1 cellular context compared by ENCODE assay signal in the genomic region with DNA sequence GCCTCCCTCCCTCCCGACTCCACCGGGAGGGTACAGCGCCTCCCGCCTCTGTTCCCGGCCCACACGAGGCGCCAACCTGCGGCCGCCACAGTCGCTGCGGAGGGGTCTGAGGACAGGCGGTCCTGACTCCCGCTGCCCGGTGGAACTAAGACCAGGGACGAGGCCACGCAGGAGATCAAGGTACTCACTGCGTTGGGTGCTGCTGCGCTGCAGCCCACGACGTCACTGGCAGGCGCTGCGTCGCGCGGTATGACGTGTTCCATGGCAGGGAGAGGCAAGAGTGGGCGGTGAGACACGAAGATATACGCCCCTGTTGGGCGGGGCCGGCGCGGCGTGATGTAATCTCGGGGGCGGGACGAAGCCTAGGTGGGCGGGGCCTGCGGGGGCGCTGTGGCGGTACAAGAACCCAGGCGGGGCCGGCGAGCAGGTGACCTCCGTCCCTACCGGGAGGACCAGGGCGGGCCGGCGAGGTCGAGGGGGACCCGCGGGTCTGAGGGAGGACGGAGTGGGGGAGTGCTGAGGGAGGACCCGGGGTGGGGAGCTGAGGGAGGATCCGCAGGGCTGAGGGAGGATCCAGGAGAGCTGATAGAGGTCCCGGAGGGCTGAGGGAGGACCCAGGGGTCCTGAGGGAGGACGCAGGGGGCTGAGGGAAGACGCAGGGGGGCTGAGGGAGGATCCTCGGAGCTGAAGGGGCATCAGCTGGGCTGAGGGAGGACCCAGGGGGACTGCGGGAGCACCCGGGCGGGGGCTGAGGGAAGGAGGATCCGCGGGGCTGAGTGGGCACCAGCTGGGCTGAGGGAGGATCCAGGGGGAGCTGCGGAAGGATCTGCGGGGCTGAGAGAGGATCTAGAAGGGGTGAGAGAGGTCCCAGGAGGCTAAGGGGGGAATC.
TF ChIP-seq lines count a peak whose summit lies in the region.

A gene (minus strand): TSS at position 227 of the 889 bp plus-strand sequence. CDS start 1,039 bp downstream, outside the sequence.

TF ChIP-seq in K562, 482 proteins besides CTCF, POLR2A, EP300 and RAD21 (continued from another document and continues in another):
- TF ChIP-seq, protein P1, sequence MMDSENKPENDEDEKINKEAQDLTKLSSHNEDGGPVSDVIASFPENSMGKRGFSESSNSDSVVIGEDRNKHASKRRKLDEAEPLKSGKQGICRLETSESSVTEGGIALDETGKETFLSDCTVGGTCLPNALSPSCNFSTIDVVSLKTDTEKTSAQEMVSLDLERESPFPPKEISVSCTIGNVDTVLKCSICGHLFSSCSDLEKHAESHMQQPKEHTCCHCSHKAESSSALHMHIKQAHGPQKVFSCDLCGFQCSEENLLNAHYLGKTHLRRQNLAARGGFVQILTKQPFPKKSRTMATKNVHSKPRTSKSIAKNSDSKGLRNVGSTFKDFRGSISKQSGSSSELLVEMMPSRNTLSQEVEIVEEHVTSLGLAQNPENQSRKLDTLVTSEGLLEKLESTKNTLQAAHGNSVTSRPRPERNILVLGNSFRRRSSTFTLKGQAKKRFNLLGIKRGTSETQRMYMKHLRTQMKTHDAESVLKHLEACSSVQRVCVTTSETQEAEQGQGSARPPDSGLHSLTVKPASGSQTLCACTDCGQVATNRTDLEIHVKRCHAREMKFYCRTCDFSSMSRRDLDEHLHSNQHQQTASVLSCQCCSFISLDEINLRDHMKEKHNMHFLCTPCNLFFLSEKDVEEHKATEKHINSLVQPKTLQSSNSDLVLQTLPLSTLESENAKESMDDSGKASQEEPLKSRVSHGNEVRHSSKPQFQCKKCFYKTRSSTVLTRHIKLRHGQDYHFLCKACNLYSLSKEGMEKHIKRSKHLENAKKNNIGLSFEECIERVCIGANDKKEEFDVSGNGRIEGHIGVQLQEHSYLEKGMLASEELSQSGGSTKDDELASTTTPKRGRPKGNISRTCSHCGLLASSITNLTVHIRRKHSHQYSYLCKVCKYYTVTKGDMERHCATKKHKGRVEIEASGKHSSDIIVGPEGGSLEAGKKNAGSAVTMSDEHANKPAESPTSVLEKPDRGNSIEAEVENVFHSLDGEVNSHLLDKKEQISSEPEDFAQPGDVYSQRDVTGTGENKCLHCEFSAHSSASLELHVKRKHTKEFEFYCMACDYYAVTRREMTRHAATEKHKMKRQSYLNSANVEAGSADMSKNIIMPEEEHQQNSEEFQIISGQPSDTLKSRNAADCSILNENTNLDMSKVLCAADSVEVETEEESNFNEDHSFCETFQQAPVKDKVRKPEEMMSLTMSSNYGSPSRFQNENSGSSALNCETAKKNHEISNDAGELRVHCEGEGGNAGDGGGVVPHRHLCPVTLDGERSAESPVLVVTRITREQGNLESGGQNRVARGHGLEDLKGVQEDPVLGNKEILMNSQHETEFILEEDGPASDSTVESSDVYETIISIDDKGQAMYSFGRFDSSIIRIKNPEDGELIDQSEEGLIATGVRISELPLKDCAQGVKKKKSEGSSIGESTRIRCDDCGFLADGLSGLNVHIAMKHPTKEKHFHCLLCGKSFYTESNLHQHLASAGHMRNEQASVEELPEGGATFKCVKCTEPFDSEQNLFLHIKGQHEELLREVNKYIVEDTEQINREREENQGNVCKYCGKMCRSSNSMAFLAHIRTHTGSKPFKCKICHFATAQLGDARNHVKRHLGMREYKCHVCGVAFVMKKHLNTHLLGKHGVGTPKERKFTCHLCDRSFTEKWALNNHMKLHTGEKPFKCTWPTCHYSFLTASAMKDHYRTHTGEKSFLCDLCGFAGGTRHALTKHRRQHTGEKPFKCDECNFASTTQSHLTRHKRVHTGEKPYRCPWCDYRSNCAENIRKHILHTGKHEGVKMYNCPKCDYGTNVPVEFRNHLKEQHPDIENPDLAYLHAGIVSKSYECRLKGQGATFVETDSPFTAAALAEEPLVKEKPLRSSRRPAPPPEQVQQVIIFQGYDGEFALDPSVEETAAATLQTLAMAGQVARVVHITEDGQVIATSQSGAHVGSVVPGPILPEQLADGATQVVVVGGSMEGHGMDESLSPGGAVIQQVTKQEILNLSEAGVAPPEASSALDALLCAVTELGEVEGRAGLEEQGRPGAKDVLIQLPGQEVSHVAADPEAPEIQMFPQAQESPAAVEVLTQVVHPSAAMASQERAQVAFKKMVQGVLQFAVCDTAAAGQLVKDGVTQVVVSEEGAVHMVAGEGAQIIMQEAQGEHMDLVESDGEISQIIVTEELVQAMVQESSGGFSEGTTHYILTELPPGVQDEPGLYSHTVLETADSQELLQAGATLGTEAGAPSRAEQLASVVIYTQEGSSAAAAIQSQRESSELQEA (IDR thresholded peaks at IDR 0.05; ENCODE audit: low read depth): no peak
- TF ChIP-seq HNRNPLL (IDR thresholded peaks at IDR 0.05; ENCODE audit: low read depth, low read length, poor library complexity, severe bottlenecking) (peak; percentile 32), HDAC6 (IDR thresholded peaks at IDR 0.05; ENCODE audit: low read depth, low read length) (no peak), RBM22 (IDR thresholded peaks at IDR 0.05; ENCODE audit: low read depth, low read length, poor library complexity, severe bottlenecking) (peak; percentile 52), U2AF2 (optimal IDR thresholded peaks at IDR 0.05; ENCODE audit: low read depth, low read length) (no peak), ZNF584 (CRISPR knock-in tag; IDR thresholded peaks at IDR 0.05; ENCODE audit: low read depth) (no peak), SNRNP70 (optimal IDR thresholded peaks at IDR 0.05; ENCODE audit: low read depth, low read length) (no peak), ETV1 (tag; conservative IDR thresholded peaks at IDR 0.05; ENCODE audit: low read depth) (no peak), RCOR1 (IDR thresholded peaks at IDR 0.05; ENCODE audit: borderline replicate concordance in 1 of 2, low read depth in 2 of 2, low read length in 2 of 2) (peak; percentile 14 to 35; a peak in 2 of 4 replicates), BHLHE40 (IDR thresholded peaks at IDR 0.05; ENCODE audit: low read length) (peak; percentile 35; the same call in 1 of the 2 replicates), ETV6 (IDR thresholded peaks at IDR 0.05; ENCODE audit: borderline replicate concordance in 1 of 2, low read depth in 2 of 2, low read length in 1 of 2) (no peak; a peak in 1 of 4 replicates), ETV6 (CRISPR knock-in tag; IDR thresholded peaks at IDR 0.05; ENCODE audit: borderline replicate concordance) (no peak), HNRNPL (IDR thresholded peaks at IDR 0.05; ENCODE audit: low read depth, low read length) (no peak), HIVEP1 (CRISPR knock-in tag; IDR thresholded peaks at IDR 0.05) (0 out of 2 replicates have a peak, but pooled peaks have one; percentile 6), POLR3G (IDR thresholded peaks at IDR 0.05; ENCODE audit: extremely low read depth, insufficient read length, insufficient replicate concordance) (no peak), MYC (IDR thresholded peaks at IDR 0.05; ENCODE audit: low read depth, low read length) (peak; percentile 84), MYC (CRISPR knock-in tag; IDR thresholded peaks at IDR 0.05; ENCODE audit: borderline replicate concordance, low read depth) (peak; percentile 71; the same call in 1 of the 2 replicates), TEAD2 (tag; IDR thresholded peaks at IDR 0.05) (no peak), SP2 (IDR thresholded peaks at IDR 0.05; ENCODE audit: extremely low read depth, low read depth, low read length, poor library complexity, severe bottlenecking) (peak; percentile 7), NR4A1 (CRISPR knock-in tag; IDR thresholded peaks at IDR 0.05) (no peak; the same call in 1 of the 2 replicates), NR4A1 (tag; IDR thresholded peaks at IDR 0.05) (no peak), PTRF (tag; IDR thresholded peaks at IDR 0.05) (no peak), SRSF1 (IDR thresholded peaks at IDR 0.05; ENCODE audit: low read depth, low read length) (no peak)
- TF ChIP-seq, protein P2, sequence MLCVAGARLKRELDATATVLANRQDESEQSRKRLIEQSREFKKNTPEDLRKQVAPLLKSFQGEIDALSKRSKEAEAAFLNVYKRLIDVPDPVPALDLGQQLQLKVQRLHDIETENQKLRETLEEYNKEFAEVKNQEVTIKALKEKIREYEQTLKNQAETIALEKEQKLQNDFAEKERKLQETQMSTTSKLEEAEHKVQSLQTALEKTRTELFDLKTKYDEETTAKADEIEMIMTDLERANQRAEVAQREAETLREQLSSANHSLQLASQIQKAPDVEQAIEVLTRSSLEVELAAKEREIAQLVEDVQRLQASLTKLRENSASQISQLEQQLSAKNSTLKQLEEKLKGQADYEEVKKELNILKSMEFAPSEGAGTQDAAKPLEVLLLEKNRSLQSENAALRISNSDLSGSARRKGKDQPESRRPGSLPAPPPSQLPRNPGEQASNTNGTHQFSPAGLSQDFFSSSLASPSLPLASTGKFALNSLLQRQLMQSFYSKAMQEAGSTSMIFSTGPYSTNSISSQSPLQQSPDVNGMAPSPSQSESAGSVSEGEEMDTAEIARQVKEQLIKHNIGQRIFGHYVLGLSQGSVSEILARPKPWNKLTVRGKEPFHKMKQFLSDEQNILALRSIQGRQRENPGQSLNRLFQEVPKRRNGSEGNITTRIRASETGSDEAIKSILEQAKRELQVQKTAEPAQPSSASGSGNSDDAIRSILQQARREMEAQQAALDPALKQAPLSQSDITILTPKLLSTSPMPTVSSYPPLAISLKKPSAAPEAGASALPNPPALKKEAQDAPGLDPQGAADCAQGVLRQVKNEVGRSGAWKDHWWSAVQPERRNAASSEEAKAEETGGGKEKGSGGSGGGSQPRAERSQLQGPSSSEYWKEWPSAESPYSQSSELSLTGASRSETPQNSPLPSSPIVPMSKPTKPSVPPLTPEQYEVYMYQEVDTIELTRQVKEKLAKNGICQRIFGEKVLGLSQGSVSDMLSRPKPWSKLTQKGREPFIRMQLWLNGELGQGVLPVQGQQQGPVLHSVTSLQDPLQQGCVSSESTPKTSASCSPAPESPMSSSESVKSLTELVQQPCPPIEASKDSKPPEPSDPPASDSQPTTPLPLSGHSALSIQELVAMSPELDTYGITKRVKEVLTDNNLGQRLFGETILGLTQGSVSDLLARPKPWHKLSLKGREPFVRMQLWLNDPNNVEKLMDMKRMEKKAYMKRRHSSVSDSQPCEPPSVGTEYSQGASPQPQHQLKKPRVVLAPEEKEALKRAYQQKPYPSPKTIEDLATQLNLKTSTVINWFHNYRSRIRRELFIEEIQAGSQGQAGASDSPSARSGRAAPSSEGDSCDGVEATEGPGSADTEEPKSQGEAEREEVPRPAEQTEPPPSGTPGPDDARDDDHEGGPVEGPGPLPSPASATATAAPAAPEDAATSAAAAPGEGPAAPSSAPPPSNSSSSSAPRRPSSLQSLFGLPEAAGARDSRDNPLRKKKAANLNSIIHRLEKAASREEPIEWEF (CRISPR knock-in tag; IDR thresholded peaks at IDR 0.05): no peak
- TF ChIP-seq, protein P3, sequence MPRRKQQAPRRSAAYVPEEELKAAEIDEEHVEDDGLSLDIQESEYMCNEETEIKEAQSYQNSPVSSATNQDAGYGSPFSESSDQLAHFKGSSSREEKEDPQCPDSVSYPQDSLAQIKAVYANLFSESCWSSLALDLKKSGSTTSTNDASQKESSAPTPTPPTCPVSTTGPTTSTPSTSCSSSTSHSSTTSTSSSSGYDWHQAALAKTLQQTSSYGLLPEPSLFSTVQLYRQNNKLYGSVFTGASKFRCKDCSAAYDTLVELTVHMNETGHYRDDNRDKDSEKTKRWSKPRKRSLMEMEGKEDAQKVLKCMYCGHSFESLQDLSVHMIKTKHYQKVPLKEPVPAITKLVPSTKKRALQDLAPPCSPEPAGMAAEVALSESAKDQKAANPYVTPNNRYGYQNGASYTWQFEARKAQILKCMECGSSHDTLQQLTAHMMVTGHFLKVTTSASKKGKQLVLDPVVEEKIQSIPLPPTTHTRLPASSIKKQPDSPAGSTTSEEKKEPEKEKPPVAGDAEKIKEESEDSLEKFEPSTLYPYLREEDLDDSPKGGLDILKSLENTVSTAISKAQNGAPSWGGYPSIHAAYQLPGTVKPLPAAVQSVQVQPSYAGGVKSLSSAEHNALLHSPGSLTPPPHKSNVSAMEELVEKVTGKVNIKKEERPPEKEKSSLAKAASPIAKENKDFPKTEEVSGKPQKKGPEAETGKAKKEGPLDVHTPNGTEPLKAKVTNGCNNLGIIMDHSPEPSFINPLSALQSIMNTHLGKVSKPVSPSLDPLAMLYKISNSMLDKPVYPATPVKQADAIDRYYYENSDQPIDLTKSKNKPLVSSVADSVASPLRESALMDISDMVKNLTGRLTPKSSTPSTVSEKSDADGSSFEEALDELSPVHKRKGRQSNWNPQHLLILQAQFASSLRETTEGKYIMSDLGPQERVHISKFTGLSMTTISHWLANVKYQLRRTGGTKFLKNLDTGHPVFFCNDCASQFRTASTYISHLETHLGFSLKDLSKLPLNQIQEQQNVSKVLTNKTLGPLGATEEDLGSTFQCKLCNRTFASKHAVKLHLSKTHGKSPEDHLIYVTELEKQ (CRISPR knock-in tag; IDR thresholded peaks at IDR 0.05): no peak
